ENCODE assay signal across 8 cellular contexts in the genomic region with DNA sequence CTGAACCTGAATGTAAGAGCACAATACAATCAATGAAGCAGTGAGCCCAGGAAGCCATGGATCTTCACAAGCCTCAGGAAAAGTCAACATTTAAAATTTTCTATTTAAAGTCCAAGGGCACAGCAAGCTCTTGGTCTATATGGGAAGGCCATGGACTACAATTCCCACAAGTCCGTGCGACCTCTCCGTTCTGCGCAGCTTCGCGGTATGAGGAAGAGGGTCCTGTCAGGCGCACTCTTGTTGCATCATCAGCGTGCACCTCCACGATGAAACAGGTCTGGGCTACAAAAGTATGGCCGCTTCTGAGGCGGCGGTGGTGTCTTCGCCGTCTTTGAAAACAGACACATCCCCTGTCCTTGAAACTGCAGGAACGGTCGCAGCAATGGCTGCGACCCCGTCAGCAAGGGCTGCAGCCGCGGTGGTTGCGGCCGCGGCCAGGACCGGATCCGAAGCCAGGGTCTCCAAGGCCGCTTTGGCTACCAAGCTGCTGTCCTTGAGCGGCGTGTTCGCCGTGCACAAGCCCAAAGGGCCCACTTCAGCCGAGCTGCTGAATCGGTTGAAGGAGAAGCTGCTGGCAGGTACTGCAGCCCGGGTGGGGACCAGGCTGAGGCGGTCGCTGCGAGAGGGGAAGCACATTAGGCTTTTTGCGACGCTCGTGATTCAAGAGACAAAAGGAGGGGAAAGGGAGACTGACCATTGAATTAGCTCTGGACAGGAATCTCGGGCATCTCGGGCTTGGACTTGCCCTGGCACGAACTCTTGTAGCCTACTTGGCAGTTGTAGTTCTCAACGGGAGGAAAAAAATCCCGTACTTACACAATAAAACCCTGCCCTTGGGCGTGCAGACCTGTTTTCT. TPM values are rescaled to one million over a fixed set of nuclear protein-coding genes. Genes with fewer than 3 reads are reported as not detected.
DNase-seq lines count a peak whose midpoint lies in the region; ATAC-seq, FAIRE-seq and TF ChIP-seq lines count a peak whose summit lies in the region.

A gene (plus strand): TSS at position 234 of the 856 bp plus-strand sequence. CDS start 59 bp downstream, at position 293.

- TF ChIP-seq CTCF in Calu3 (IDR thresholded peaks at IDR 0.05; ENCODE audit: unreplicated experiment) (no peak), OCI-LY1 (IDR thresholded peaks at IDR 0.05; ENCODE audit: low read length) (no peak), endothelial cell of umbilical vein (IDR thresholded peaks at IDR 0.05; ENCODE audit: extremely low read depth in 1 of 2, insufficient read depth in 1 of 2, low read depth in 1 of 2, low read length in 2 of 2) (no peak)

- peak; percentile 91 for FAIRE-seq in endothelial cell of umbilical vein (lab: Jason Lieb, UNC)

- peak; percentile 100 for ATAC-seq in GM21447 (IDR thresholded peaks at IDR 0.05; ENCODE audit: unreplicated experiment)

- H3K36me3 Mint-ChIP-seq in Calu3 (ENCODE audit: insufficient read depth, unreplicated experiment), result peaks cover 16% of the 10 kb centered on the region

- H2AFZ ChIP-seq in OCI-LY1 (ENCODE audit: low read length) (peak within 1 kb of the TSS; percentile 69), endothelial cell of umbilical vein (ENCODE audit: low read depth, low read length) (peak within 1 kb of the TSS; percentile 97)

- H3K4me1 Mint-ChIP-seq in Calu3 (ENCODE audit: low read depth, unreplicated experiment), result no peaks in the 10 kb centered on the region

- H3K79me2 ChIP-seq in OCI-LY1 (ENCODE audit: insufficient read depth, low read length) (peaks cover 21% of the 10 kb centered on the region), endothelial cell of umbilical vein (ENCODE audit: control insufficient read depth, insufficient read depth, low read length) (peaks cover 26% of the 10 kb centered on the region)

- H3K27me3 Mint-ChIP-seq in Calu3 (ENCODE audit: unreplicated experiment), result no peaks in the 10 kb centered on the region

- H3K36me3 ChIP-seq in HUES64 (ENCODE audit: insufficient read depth, low read length) (peaks cover 23% of the 10 kb centered on the region), OCI-LY1 (ENCODE audit: insufficient read depth, low read length) (peaks cover 16% of the 10 kb centered on the region), endothelial cell of umbilical vein (ENCODE audit: control insufficient read depth in 2 of 2, extremely low read depth in 1 of 2, insufficient read depth in 2 of 2, low read length in 2 of 2) (peaks cover 2 to 5% of the 10 kb centered on the region in 2 experiments)

- BruUV-seq in Calu3 (replicated peaks; lab: Mats Ljungman, UMichigan), result TSS peak; percentile 59
- BruUV-seq in endothelial cell of umbilical vein (replicated peaks; lab: Mats Ljungman, UMichigan), result TSS peak; percentile 64

- dilution Hi-C loops in endothelial cell of umbilical vein (cut with MboI; ENCODE audit: extremely low pct_ligation_motif_present, low sequenced_read_pairs), result no loop called here

- POLR2A ChIA-PET in endothelial cell of umbilical vein (lab: Charles Lee), result no interaction called here

- H3K27ac ChIP-seq in HUES64 (ENCODE audit: low read depth, low read length), result peak within 1 kb of the TSS; percentile 88
- peak within 1 kb of the TSS; percentile 61 for H3K27ac ChIP-seq in OCI-LY1 (ENCODE audit: low read depth, low read length, poor library complexity, severe bottlenecking)
- peak within 1 kb of the TSS; percentile 75 for H3K27ac ChIP-seq in endothelial cell of umbilical vein (ENCODE audit: insufficient read depth, low read depth, low read length)

- peak; percentile 71 for TF ChIP-seq POLR2A in endothelial cell of umbilical vein (IDR thresholded peaks at IDR 0.05; ENCODE audit: low read depth, low read length)

- no peaks in the 10 kb centered on the region for H3K9me3 Mint-ChIP-seq in Calu3 (ENCODE audit: low read depth, unreplicated experiment)

- H3K9ac ChIP-seq in HUES64 (ENCODE audit: low read depth, low read length), result peak within 1 kb of the TSS; percentile 96
- peak within 1 kb of the TSS; percentile 96 for H3K9ac ChIP-seq in OCI-LY1 (ENCODE audit: low read length)
- H3K9ac ChIP-seq in endothelial cell of umbilical vein (replicated peaks; ENCODE audit: extremely low read depth, insufficient read depth, low read length), result peak within 1 kb of the TSS; percentile 88

- peak; percentile 78 for DNase-seq in Calu3
- DNase-seq in activated CD8-positive, alpha-beta memory T cell treated with anti-CD3 and anti-CD28 coated beads, Interleukin-2, amount 50 U/mL, for 4 hours, result peak; percentile 91
- DNase-seq in endothelial cell of umbilical vein (ENCODE audit: low read depth, low spot score), result peak; percentile 95
- peak; percentile 96 for DNase-seq in midbrain (lab: John Stamatoyannopoulos, UW)
- DNase-seq in stimulated activated CD8-positive, alpha-beta memory T cell treated with anti-CD3 and anti-CD28 coated beads, Interleukin-2, amount 100 ng/mL, for 1 hour (ENCODE audit: low read depth in 2 of 2), result peak; percentile 72 to 77

- H3K4me2 ChIP-seq in OCI-LY1 (ENCODE audit: low read length), result peak within 1 kb of the TSS; percentile 95
- H3K4me2 ChIP-seq in endothelial cell of umbilical vein (ENCODE audit: insufficient read depth, low read length), result peak within 1 kb of the TSS; percentile 91

- H3K27me3 ChIP-seq in HUES64 (ENCODE audit: insufficient read depth, low read length) (no peaks in the 10 kb centered on the region), OCI-LY1 (ENCODE audit: insufficient read depth, low read length) (no peaks in the 10 kb centered on the region), endothelial cell of umbilical vein (ENCODE audit: control insufficient read depth in 2 of 2, insufficient read depth in 2 of 2, low read length in 2 of 2) (peaks cover 0 to 3% of the 10 kb centered on the region in 2 experiments)

- intact Hi-C loops in Calu3 (cut with micrococcal nuclease; ENCODE audit: unreplicated experiment) (no loop called here), endothelial cell of umbilical vein (cut with micrococcal nuclease) (loop anchor here (1.0 kb wide), 3 partner anchors 12 to 69 kb away; no protein-coding TSS in a partner anchor)

- H3F3A ChIP-seq in OCI-LY1 (ENCODE audit: insufficient read depth, low read length), result no peaks in the 10 kb centered on the region

- WGBS in HUES64, result under 1% methylated on average over 45 of the region's 45 CpGs

- H4K20me1 ChIP-seq in OCI-LY1 (ENCODE audit: insufficient read depth, low read length) (no peaks in the 10 kb centered on the region), endothelial cell of umbilical vein (replicated peaks; ENCODE audit: control insufficient read depth, extremely low read depth, insufficient read depth, low read length) (no peaks in the 10 kb centered on the region)

- no peaks in the 10 kb centered on the region for H3K9me2 ChIP-seq in OCI-LY1 (ENCODE audit: low read depth, low read length)

- H3K4me3 ChIP-seq in HUES64 (ENCODE audit: low read length) (peak within 1 kb of the TSS; percentile 89), OCI-LY1 (ENCODE audit: low read depth, low read length, poor library complexity, severe bottlenecking) (peak within 1 kb of the TSS; percentile 98), endothelial cell of umbilical vein (replicated peaks in 1 of 3; ENCODE audit: insufficient read depth in 1 of 3, low read depth in 1 of 3, low read length in 3 of 3) (peak within 1 kb of the TSS; percentile 73 to 90 (median 75))

- peak within 1 kb of the TSS; percentile 70 for H3K27ac Mint-ChIP-seq in Calu3 (ENCODE audit: unreplicated experiment)

- CTCF ChIA-PET in Calu3 (lab: Charles Lee), result interaction anchor here (0.6 to 2.1 kb wide), 5 partner anchors 18 to 61 kb away, joined by 3 to 9 read pairs (median 4); no protein-coding TSS in a partner anchor
- CTCF ChIA-PET in endothelial cell of umbilical vein (lab: Charles Lee), result interaction anchor here (0.7 to 2.0 kb wide), 4 partner anchors 12 to 192 kb away, joined by 4 to 11 read pairs (median 8); no protein-coding TSS in a partner anchor

- H3K9me1 ChIP-seq in endothelial cell of umbilical vein (replicated peaks; ENCODE audit: control insufficient read depth, extremely low read depth, insufficient read depth, low read length), result peaks cover 2% of the 10 kb centered on the region

- H3K9me3 ChIP-seq in HUES64 (ENCODE audit: insufficient read depth, low read depth, low read length), result no peaks in the 10 kb centered on the region
- no peaks in the 10 kb centered on the region for H3K9me3 ChIP-seq in OCI-LY1 (ENCODE audit: low read length)
- H3K9me3 ChIP-seq in endothelial cell of umbilical vein (replicated peaks; ENCODE audit: control insufficient read depth, insufficient read depth, low read length), result no peaks in the 10 kb centered on the region

- H3K4me3 Mint-ChIP-seq in Calu3 (ENCODE audit: low read depth, unreplicated experiment), result peak within 1 kb of the TSS; percentile 93

- H3K4me1 ChIP-seq in HUES64 (ENCODE audit: insufficient read depth, low read length), result 0 out of 2 replicates have a peak, but pooled peaks cover 4% of the 10 kb centered on the region
- peaks cover 19% of the 10 kb centered on the region for H3K4me1 ChIP-seq in OCI-LY1 (ENCODE audit: insufficient read depth, low read length, severe bottlenecking)
- H3K4me1 ChIP-seq in endothelial cell of umbilical vein (ENCODE audit: control insufficient read depth, extremely low read depth, insufficient read depth, low read length), result peaks cover 12% of the 10 kb centered on the region

TF ChIP-seq in endothelial cell of umbilical vein, 7 proteins besides CTCF, POLR2A, EP300 and RAD21:
- TF ChIP-seq, protein P1, sequence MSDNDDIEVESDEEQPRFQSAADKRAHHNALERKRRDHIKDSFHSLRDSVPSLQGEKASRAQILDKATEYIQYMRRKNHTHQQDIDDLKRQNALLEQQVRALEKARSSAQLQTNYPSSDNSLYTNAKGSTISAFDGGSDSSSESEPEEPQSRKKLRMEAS (IDR thresholded peaks at IDR 0.05; ENCODE audit: insufficient read depth, insufficient read length), result peak; percentile 21
- no peak for TF ChIP-seq FOS (IDR thresholded peaks at IDR 0.05; ENCODE audit: borderline replicate concordance, insufficient read depth, low read length)
- peak; percentile 23 for TF ChIP-seq MYC (IDR thresholded peaks at IDR 0.05; ENCODE audit: low read depth, low read length)
- peak; percentile 79 for TF ChIP-seq POLR2AphosphoS5 (IDR thresholded peaks at IDR 0.05; ENCODE audit: insufficient read depth, low read depth, low read length)

RNA-seq across cellular contexts. Expression of the gene that starts here (rescaled TPM):
- total RNA-seq in Calu3 (2022) (26.4 and 30.9 TPM in 2 replicates), endothelial cell of umbilical vein (15.1 and 16.7 TPM in 2 replicates)
- 20.4 TPM for polyA plus RNA-seq in HUES64 (2013, experiment 1 of 2)
- 21.9 TPM for polyA plus RNA-seq in HUES64 (2013, experiment 2 of 2)
- 3.3 and 4.6 TPM in 2 replicates for polyA plus RNA-seq in endothelial cell of umbilical vein
- 7.2 and 7.6 TPM in 2 replicates for polyA plus RNA-seq in endothelial cell of umbilical vein (2011; cell fraction: cytosol; rRNA removed)
- polyA plus RNA-seq in endothelial cell of umbilical vein (2011; cell fraction: nucleus; rRNA removed), result 6.5 and 8.6 TPM in 2 replicates
- 11.5 and 13.8 TPM in 2 replicates for polyA plus RNA-seq in endothelial cell of umbilical vein (2012)
- 4.9 and 8.1 TPM in 2 replicates for polyA minus RNA-seq in endothelial cell of umbilical vein
- polyA minus RNA-seq in endothelial cell of umbilical vein (2011; cell fraction: cytosol; rRNA and poly(A)+ RNA removed), result 8.3 TPM
- 6.9 and 9.1 TPM in 2 replicates for polyA minus RNA-seq in endothelial cell of umbilical vein (2011; cell fraction: nucleus; rRNA and poly(A)+ RNA removed)

Comparison
In these comparisons a context has a peak if more than half of its experiments do, and no peak if none do; other contexts are left out.
1. Peak in every context shown above with its lines: DNase-seq, ATAC-seq, H3K4me3 ChIP-seq and H3K27ac ChIP-seq.